Comparison of ENCODE assay signal across 17 cellular contexts in the genomic region with DNA sequence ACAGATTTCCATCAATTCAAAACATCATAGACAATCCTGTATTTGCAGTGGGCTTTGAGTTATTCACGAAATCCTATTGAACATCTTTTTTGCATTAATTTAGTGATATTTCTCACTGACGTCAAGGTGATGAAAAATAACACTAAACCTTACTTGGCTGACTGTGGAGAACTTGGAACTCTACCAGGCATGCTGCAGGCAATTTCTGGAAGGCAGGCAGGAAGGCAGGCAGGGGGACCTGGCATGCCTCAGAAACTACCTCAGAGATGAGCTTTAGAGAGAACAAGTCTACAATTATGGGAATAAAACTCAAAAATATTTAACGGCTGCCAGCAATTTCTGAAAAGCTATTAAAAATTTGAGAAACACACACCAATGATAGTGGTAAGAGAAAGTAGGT.
DNase-seq lines count a peak whose midpoint lies in the region; TF ChIP-seq lines count a peak whose summit lies in the region.
"Had no signal": no experiment of that assay in that cellular context is flagged by ENCODE, and none has a peak within 500 bp of the region (broad histone marks: within the 10 kb centered on the region; RNA-seq: fewer than 3 reads in every experiment).

No MANE protein-coding gene starts in this region.

- TF ChIP-seq CTCF in retinal pigment epithelial cell (conservative IDR thresholded peaks at IDR 0.05; ENCODE audit: low read depth, low read length): no peak

- no peak overlapping the region for H2AK5ac ChIP-seq in mesendoderm (ENCODE audit: low read length)

- H3K79me2 ChIP-seq in GM23248 (ENCODE audit: insufficient read depth): no peaks in the 10 kb centered on the region
- H3K79me2 ChIP-seq in mesendoderm (ENCODE audit: control insufficient read depth, insufficient read depth, low read length): no peaks in the 10 kb centered on the region

- H3K9me3 ChIP-seq in GM23248 (ENCODE audit: low read depth): no peaks in the 10 kb centered on the region

- no peak overlapping the region for H2BK15ac ChIP-seq in mesendoderm (replicated peaks; ENCODE audit: low read depth)

- H3K9ac ChIP-seq in GM23248: no peak overlapping the region
- H3K9ac ChIP-seq in mesendoderm (ENCODE audit: low read length): no peak overlapping the region

- no peak overlapping the region for H3K27ac ChIP-seq in GM23248
- H3K27ac ChIP-seq in mesendoderm (ENCODE audit: low read depth, low read length): no peak overlapping the region
- H3K27ac ChIP-seq: HL-60 had no signal

- H4K8ac ChIP-seq in mesendoderm (ENCODE audit: low read depth, low read length): no peak overlapping the region

- DNase-seq in GM23248 (peak; percentile 4), astrocyte of the hippocampus (ENCODE audit: low read depth, low spot score) (peak; percentile 56), fibroblast of the conjunctiva (ENCODE audit: low read depth) (peak; percentile 34), retinal pigment epithelial cell (ENCODE audit: low read depth) (peak; percentile 7), DMS114 treated with DMSO at 0.1 percent for 48 hours (lab: John Stamatoyannopoulos, UW; ENCODE audit: unreplicated experiment) (no peak), middle frontal gyrus (ENCODE audit: extremely low spot score, low spot score) (no peak), mesendoderm (no peak)
- DNase-seq: DMS153, EL, Kasumi-1, NCI-H1105 treated with DMSO at 0.1 percent for 48 hours, NCI-H1694 treated with DMSO at 0.1 percent for 48 hours, NCI-H2107, NCI-H2227 treated with DMSO at 0.1 percent for 48 hours, NCI-H526, Right ventricle myocardium superior had no signal

- H3K9me2 ChIP-seq in GM23248 (ENCODE audit: insufficient read depth): no peaks in the 10 kb centered on the region

- no peak overlapping the region for H3K4me3 ChIP-seq in GM23248
- no peak overlapping the region for H3K4me3 ChIP-seq in retinal pigment epithelial cell (ENCODE audit: low read length)
- no peak overlapping the region for H3K4me3 ChIP-seq in mesendoderm (ENCODE audit: low read length)

- no peak overlapping the region for H2BK120ac ChIP-seq in mesendoderm (ENCODE audit: low read depth, low read length)

- no peak overlapping the region for H3K18ac ChIP-seq in mesendoderm (ENCODE audit: low read length)

- no peaks in the 10 kb centered on the region for H4K20me1 ChIP-seq in GM23248 (ENCODE audit: insufficient read depth)

- H3K36me3 ChIP-seq in GM23248 (ENCODE audit: low read depth) (no peaks in the 10 kb centered on the region), mesendoderm (ENCODE audit: control insufficient read depth, insufficient read depth, low read length) (no peaks in the 10 kb centered on the region)

- no peak overlapping the region for H3K4ac ChIP-seq in mesendoderm (ENCODE audit: low read depth, low read length)

- in situ Hi-C loops in GM23248 (cut with MboI): no loop called here

- no peak overlapping the region for H3K23ac ChIP-seq in mesendoderm (ENCODE audit: low read length)

- H3K79me1 ChIP-seq in mesendoderm (ENCODE audit: low read length): no peaks in the 10 kb centered on the region

- no peak overlapping the region for H3K56ac ChIP-seq in mesendoderm (ENCODE audit: low read length)

- H3F3A ChIP-seq in GM23248 (ENCODE audit: insufficient read depth): no peaks in the 10 kb centered on the region

- H2BK5ac ChIP-seq in mesendoderm (ENCODE audit: low read length): no peak overlapping the region

- no peak overlapping the region for H2AFZ ChIP-seq in GM23248

- no peaks in the 10 kb centered on the region for H3K4me1 ChIP-seq in GM23248 (ENCODE audit: insufficient read depth)
- H3K4me1 ChIP-seq in mesendoderm (ENCODE audit: control insufficient read depth, low read depth, low read length): no peaks in the 10 kb centered on the region

- H3K4me2 ChIP-seq in GM23248 (ENCODE audit: unreplicated experiment) (no peak overlapping the region), mesendoderm (ENCODE audit: low read length) (no peak overlapping the region)

- WGBS in GM23248 (ENCODE audit: low coverage in 1 of 2, low lambda C conversion rate in 2 of 2, missing lambda C conversion rate in 2 of 2), 2 experiments: 16 to 18% methylated on average over 3 of the region's 3 CpGs
- WGBS in mesendoderm (ENCODE audit: extremely low coverage, insufficient coverage, low lambda C conversion rate): no CpG with 5 or more reads among the region's 3 CpGs

- H4K5ac ChIP-seq in mesendoderm (ENCODE audit: low read length): no peak overlapping the region

- H3K27me3 ChIP-seq in GM23248 (replicated peaks; ENCODE audit: insufficient read depth) (peaks cover 5% of the 10 kb centered on the region; the same call in 1 of the 2 replicates), mesendoderm (ENCODE audit: insufficient read depth, low read length, poor library complexity) (no peaks in the 10 kb centered on the region)

Comparison
In these comparisons a context has a peak if more than half of its experiments do, and no peak if none do; other contexts are left out.
1. DNase-seq: peak in GM23248 (single experiment), astrocyte of the hippocampus (single experiment), fibroblast of the conjunctiva (single experiment) and retinal pigment epithelial cell (single experiment); none in DMS114 treated with DMSO at 0.1 percent for 48 hours (single experiment), middle frontal gyrus (single experiment) and mesendoderm (single experiment).